Comparison of ENCODE assay signal across 1 cellular context in the genomic region with DNA sequence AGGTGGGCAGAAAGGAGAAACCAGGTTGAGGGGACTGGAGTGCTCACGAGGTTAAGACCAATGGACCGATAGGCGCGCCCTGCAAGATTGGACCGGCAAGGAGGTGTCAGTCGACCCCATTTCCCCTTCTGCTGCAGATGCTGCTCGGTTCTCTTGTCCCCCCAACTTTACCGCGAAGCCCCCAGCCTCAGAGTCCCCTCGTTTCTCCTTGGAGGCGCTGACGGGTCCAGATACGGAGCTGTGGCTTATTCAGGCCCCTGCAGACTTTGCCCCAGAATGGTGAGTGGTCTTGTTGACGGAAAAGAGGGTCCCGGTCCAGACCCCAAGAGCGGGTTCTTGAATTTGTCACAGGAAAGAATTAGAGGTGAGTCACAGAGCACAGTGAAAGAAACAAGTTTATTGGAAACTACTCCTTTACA.
TF ChIP-seq lines count a peak whose summit lies in the region.

No MANE protein-coding gene starts in this region.

TF ChIP-seq in endothelial cell of umbilical vein, 7 proteins besides CTCF, POLR2A, EP300 and RAD21:
- TF ChIP-seq GATA2 (IDR thresholded peaks at IDR 0.05; ENCODE audit: insufficient read depth, insufficient read length, low read depth, low read length) = no peak
- no peak for TF ChIP-seq JUN (IDR thresholded peaks at IDR 0.05; ENCODE audit: borderline replicate concordance, insufficient read depth, insufficient read length, low read depth)
- TF ChIP-seq POLR2AphosphoS5 (IDR thresholded peaks at IDR 0.05; ENCODE audit: insufficient read depth, low read depth, low read length) = peak; percentile 28
- peak; percentile 49 for TF ChIP-seq FOS (IDR thresholded peaks at IDR 0.05; ENCODE audit: borderline replicate concordance, insufficient read depth, low read length)
- no peak for TF ChIP-seq EZH2 (IDR thresholded peaks at IDR 0.05; ENCODE audit: borderline replicate concordance, low read depth, low read length, severe bottlenecking)
